Comparison of ENCODE assay signal across 8 cellular contexts in genomic region chr4:163556169-163556568, GRCh38.
DNase-seq lines count a peak whose midpoint lies in the region; ATAC-seq, FAIRE-seq and TF ChIP-seq lines count a peak whose summit lies in the region.

No MANE protein-coding gene starts in this region.

- H3K36me3 ChIP-seq in GM06990 (ENCODE audit: control insufficient read depth, insufficient read depth, low read length) (no peaks in the 10 kb centered on the region), HepG2 (replicated peaks in 1 of 2; ENCODE audit: control insufficient read depth in 1 of 2, insufficient read depth in 2 of 2, low read length in 2 of 2) (no peaks in the 10 kb centered on the region), prostate gland (no peaks in the 10 kb centered on the region)

- TF ChIP-seq CTCF in GM06990 (IDR thresholded peaks at IDR 0.05; ENCODE audit: insufficient read depth, low read length, poor library complexity, severe bottlenecking) = peak; percentile 16
- TF ChIP-seq CTCF in HepG2 (CRISPR knock-in tag; IDR thresholded peaks at IDR 0.05) = no peak
- TF ChIP-seq CTCF in prostate gland (IDR thresholded peaks at IDR 0.05) = peak in 1 of 4 experiments; percentile 5

- H3K9me3 ChIP-seq in HepG2 (ENCODE audit: low read length) (no peaks in the 10 kb centered on the region), prostate gland (no peaks in the 10 kb centered on the region)

- no peaks in the 10 kb centered on the region for H4K20me1 ChIP-seq in HepG2 (ENCODE audit: insufficient read depth, low read length)

- in situ Hi-C loops in HepG2 (cut with HindIII; ENCODE audit: extremely low pct_ligation_motif_present, low pct_unique_long_range_greater_than_20kb) = loop anchor here (10.0 to 25.0 kb wide), 2 partner anchors 109 to 1181 kb away; no protein-coding TSS in a partner anchor

- CTCF ChIA-PET in HepG2 (lab: Yijun Ruan, JAX; ENCODE audit: low intra/inter-chr PET ratio, low total read pairs) = no interaction called here

- DNase-seq in GM06990 (ENCODE audit: extremely low read depth, insufficient read length) (no peak), NCI-H748 treated with DMSO at 0.1 percent for 48 hours (lab: John Stamatoyannopoulos, UW) (peak; percentile 4), HepG2 (ENCODE audit: low spot score) (no peak), NCI-H2029 treated with DMSO at 0.1 percent for 48 hours (lab: John Stamatoyannopoulos, UW) (no peak), prostate gland (ENCODE audit: low spot score) (no peak), NCI-H128 (lab: John Stamatoyannopoulos, UW; ENCODE audit: unreplicated experiment) (no peak), cardiac septum (ENCODE audit: low spot score) (no peak)

- TF ChIP-seq POLR2A in HepG2 (IDR thresholded peaks at IDR 0.05; ENCODE audit: insufficient read depth in 1 of 2, low read depth in 2 of 2, low read length in 2 of 2) (no peak), prostate gland (IDR thresholded peaks at IDR 0.05) (no peak)

- no peak for TF ChIP-seq RAD21 in HepG2 (CRISPR knock-in tag; IDR thresholded peaks at IDR 0.05)

- no peak overlapping the region for H3K4me2 ChIP-seq in HepG2 (ENCODE audit: low read depth, low read length)

- H3K4me1 ChIP-seq in HepG2 (ENCODE audit: insufficient read depth, low read length) (no peaks in the 10 kb centered on the region), prostate gland (replicated peaks) (no peaks in the 10 kb centered on the region)

- H3K4me3 ChIP-seq in GM06990 (replicated peaks; ENCODE audit: low read depth, low read length) (no peak overlapping the region), HepG2 (replicated peaks in 1 of 3; ENCODE audit: insufficient read depth in 1 of 3, low read depth in 2 of 3, low read length in 3 of 3) (no peak overlapping the region), prostate gland (no peak overlapping the region)

- FAIRE-seq in HepG2 (lab: Jason Lieb, UNC) = no peak

- 0% methylated on average over 1 of the region's 1 CpG for WGBS in HepG2 (ENCODE audit: low lambda C conversion rate)
- 2% methylated on average over 1 of the region's 1 CpG for WGBS in prostate gland

- no peak overlapping the region for H2AFZ ChIP-seq in HepG2 (ENCODE audit: low read length)

- POLR2A ChIA-PET in HepG2 (lab: Yijun Ruan, JAX) = no interaction called here

- H3K9ac ChIP-seq in HepG2 (ENCODE audit: insufficient read depth, low read depth, low read length) = no peak overlapping the region

- H3K27me3 ChIP-seq in GM06990 (replicated peaks; ENCODE audit: control insufficient read depth, insufficient read depth, low read length) = no peaks in the 10 kb centered on the region
- no peaks in the 10 kb centered on the region for H3K27me3 ChIP-seq in HepG2 (ENCODE audit: control insufficient read depth in 1 of 2, insufficient read depth in 2 of 2, low read length in 2 of 2)
- no peaks in the 10 kb centered on the region for H3K27me3 ChIP-seq in prostate gland (replicated peaks; ENCODE audit: insufficient read depth)

- H3K27ac ChIP-seq in HepG2 (ENCODE audit: extremely low read length, insufficient read depth, low read length) (no peak overlapping the region), prostate gland (no peak overlapping the region)

- H3K79me2 ChIP-seq in HepG2 (ENCODE audit: insufficient read depth, low read length) = no peaks in the 10 kb centered on the region

- BruUV-seq in HepG2 (replicated peaks; lab: Mats Ljungman, UMichigan) = no TSS peak

- intact Hi-C loops in HepG2 (cut with micrococcal nuclease; ENCODE audit: unreplicated experiment) = loop anchor here (5.0 kb wide), 1 partner anchor 1176 kb away; no protein-coding TSS in a partner anchor
- intact Hi-C loops in prostate gland (cut with DNase I) = loop anchor here (10.0 kb wide), 1 partner anchor 459 kb away; no protein-coding TSS in a partner anchor
- intact Hi-C loops in cardiac septum (cut with DNase I) = no loop called here

- TF ChIP-seq EP300 in HepG2 (IDR thresholded peaks at IDR 0.05; ENCODE audit: low read depth in 2 of 2, low read length in 2 of 2) = no peak
- no peak for TF ChIP-seq EP300 in HepG2 (CRISPR knock-in tag; IDR thresholded peaks at IDR 0.05; ENCODE audit: borderline replicate concordance)

- ATAC-seq in HG02642 (IDR thresholded peaks at IDR 0.05; ENCODE audit: poor library complexity, unreplicated experiment) (peak; percentile 34), HepG2 (no peak)

TF ChIP-seq in HepG2, 621 proteins besides CTCF, POLR2A, EP300 and RAD21:
- TF ChIP-seq HOXA5 (CRISPR knock-in tag; IDR thresholded peaks at IDR 0.05) (no peak), ZNF687 (CRISPR knock-in tag; IDR thresholded peaks at IDR 0.05) (no peak), RFX3 (CRISPR knock-in tag; IDR thresholded peaks at IDR 0.05) (no peak), REXO4 (CRISPR knock-in tag; IDR thresholded peaks at IDR 0.05; ENCODE audit: borderline replicate concordance) (no peak), NR2F1 (CRISPR knock-in tag; IDR thresholded peaks at IDR 0.05) (no peak), HOMEZ (CRISPR knock-in tag; IDR thresholded peaks at IDR 0.05; ENCODE audit: low read depth) (no peak), STAG1 (CRISPR knock-in tag; IDR thresholded peaks at IDR 0.05) (peak; percentile 35)
TF ChIP-seq in HepG2: peak in this region for 1.
